Comparison of ENCODE assay signal across 8 cellular contexts in the genomic region with DNA sequence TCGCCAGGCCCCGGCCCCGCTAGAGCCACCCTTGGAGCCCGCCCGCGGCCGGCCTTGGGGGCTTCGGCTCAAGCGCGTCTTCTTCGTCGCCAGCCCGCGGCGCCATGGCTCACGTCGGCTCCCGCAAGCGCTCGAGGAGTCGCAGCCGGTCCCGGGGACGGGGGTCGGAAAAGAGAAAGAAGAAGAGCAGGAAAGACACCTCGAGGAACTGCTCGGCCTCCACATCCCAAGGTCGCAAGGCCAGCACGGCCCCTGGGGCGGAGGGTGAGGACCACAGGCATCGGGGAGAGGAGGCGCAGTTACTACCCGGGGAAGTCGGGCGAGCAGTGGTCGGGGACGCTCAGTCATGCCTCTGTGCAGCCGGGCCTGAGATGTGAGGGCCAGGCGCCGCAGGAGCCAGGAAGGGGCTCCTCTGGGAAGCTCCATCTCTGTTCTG. TPM values are rescaled to one million over a fixed set of nuclear protein-coding genes. Genes with fewer than 3 reads are reported as not detected.
A peak's percentile ranks its signal among the peaks of the same experiment; 100 is the strongest.
DNase-seq lines count a peak whose midpoint lies in the region; ATAC-seq and TF ChIP-seq lines count a peak whose summit lies in the region.

No MANE protein-coding gene starts in this region.

- peak overlapping the region; percentile 89 to 94 (median 93) for H3K4me3 Mint-ChIP-seq in CD4-positive, CD25-positive, alpha-beta regulatory T cell

- TF ChIP-seq CTCF in NB4 (IDR thresholded peaks at IDR 0.05; ENCODE audit: low read depth, low read length): no peak
- TF ChIP-seq CTCF in colonic mucosa (IDR thresholded peaks at IDR 0.05): no peak

- TF ChIP-seq POLR2A in NB4 (IDR thresholded peaks at IDR 0.05; ENCODE audit: extremely low read depth, insufficient read length): no peak

- H3K4me1 ChIP-seq in CD4-positive, CD25-positive, alpha-beta regulatory T cell (ENCODE audit: control insufficient read depth, insufficient read depth, low read length, poor library complexity, severe bottlenecking): peaks cover 72% of the 10 kb centered on the region
- peaks cover 30% of the 10 kb centered on the region for H3K4me1 ChIP-seq in colonic mucosa
- H3K4me1 ChIP-seq in mucosa of stomach (ENCODE audit: control insufficient read depth, insufficient read depth, low read length): peaks cover 51% of the 10 kb centered on the region

- H3K4me3 ChIP-seq in CD4-positive, CD25-positive, alpha-beta regulatory T cell (ENCODE audit: low read depth, low read length): peak overlapping the region; percentile 75
- H3K4me3 ChIP-seq in NB4 (ENCODE audit: low read depth, low read length): peak overlapping the region; percentile 87
- peak overlapping the region; percentile 99 for H3K4me3 ChIP-seq in colonic mucosa
- H3K4me3 ChIP-seq in mucosa of stomach (ENCODE audit: low read length): peak overlapping the region; percentile 93

- peaks cover 0 to 68% (median 21%) of the 10 kb centered on the region in 4 donors for H3K4me1 Mint-ChIP-seq in CD4-positive, CD25-positive, alpha-beta regulatory T cell

- DNase-seq in CD4-positive, CD25-positive, alpha-beta regulatory T cell: no peak
- peak; percentile 65 for DNase-seq in NB4 (ENCODE audit: low read depth)
- DNase-seq in colonic mucosa: no peak
- DNase-seq in Ammon's horn (ENCODE audit: low spot score): no peak
- no peak for DNase-seq in NCI-H524 (lab: John Stamatoyannopoulos, UW)

- H3K27ac Mint-ChIP-seq in CD4-positive, CD25-positive, alpha-beta regulatory T cell: peak overlapping the region in 2 of 3 donors; percentile 74 to 88

- no peaks in the 10 kb centered on the region for H3K9me3 ChIP-seq in CD4-positive, CD25-positive, alpha-beta regulatory T cell (ENCODE audit: control insufficient read depth in 2 of 2, low read length in 2 of 2)
- H3K9me3 ChIP-seq in colonic mucosa: no peaks in the 10 kb centered on the region
- no peaks in the 10 kb centered on the region for H3K9me3 ChIP-seq in mucosa of stomach (ENCODE audit: control insufficient read depth, low read length)

- intact Hi-C loops in colonic mucosa (cut with DNase I): loop anchor here (5.0 kb wide), 1 partner anchor 256 kb away; no protein-coding TSS in a partner anchor

- peak in 1 of 2 donors; percentile 10 for ATAC-seq in CD4-positive, CD25-positive, alpha-beta regulatory T cell (ENCODE audit: low read depth in 2 of 2)
- ATAC-seq in GM21390 (IDR thresholded peaks at IDR 0.05; ENCODE audit: unreplicated experiment) (peak; percentile 28), HG03196 (IDR thresholded peaks at IDR 0.05; ENCODE audit: unreplicated experiment) (no peak)

- H3K36me3 Mint-ChIP-seq in CD4-positive, CD25-positive, alpha-beta regulatory T cell: peaks cover 7% of the 10 kb centered on the region

- no peaks in the 10 kb centered on the region for H3K9me3 Mint-ChIP-seq in CD4-positive, CD25-positive, alpha-beta regulatory T cell

- H3K9ac ChIP-seq in colonic mucosa (ENCODE audit: low read depth in 2 of 2, low read length in 2 of 2) (peak overlapping the region; percentile 89 to 92), mucosa of stomach (ENCODE audit: low read length) (peak overlapping the region; percentile 84)

- peaks cover 6% of the 10 kb centered on the region for H3K36me3 ChIP-seq in CD4-positive, CD25-positive, alpha-beta regulatory T cell (ENCODE audit: control insufficient read depth, insufficient read depth, low read length)
- H3K36me3 ChIP-seq in colonic mucosa: no peaks in the 10 kb centered on the region
- H3K36me3 ChIP-seq in mucosa of stomach (ENCODE audit: control insufficient read depth, insufficient read depth, low read length): no peaks in the 10 kb centered on the region

- no peaks in the 10 kb centered on the region for H3K27me3 ChIP-seq in CD4-positive, CD25-positive, alpha-beta regulatory T cell (ENCODE audit: control insufficient read depth, insufficient read depth, low read length)
- H3K27me3 ChIP-seq in colonic mucosa (no peaks in the 10 kb centered on the region), mucosa of stomach (ENCODE audit: control insufficient read depth, insufficient read depth, low read length) (no peaks in the 10 kb centered on the region)

- H3K27me3 Mint-ChIP-seq in CD4-positive, CD25-positive, alpha-beta regulatory T cell: no peaks in the 10 kb centered on the region

- peak overlapping the region; percentile 67 for H3K27ac ChIP-seq in CD4-positive, CD25-positive, alpha-beta regulatory T cell (ENCODE audit: insufficient read depth, low read length, poor library complexity, severe bottlenecking)
- peak overlapping the region; percentile 88 for H3K27ac ChIP-seq in colonic mucosa

RNA-seq across cellular contexts. Expression of gene ARL6IP4, which starts 0.6 kb away (rescaled TPM):
- 131 TPM for total RNA-seq in CD4-positive, CD25-positive, alpha-beta regulatory T cell
- 100 to 1,000 TPM; 208 to 237 (median 223) TPM for polyA plus RNA-seq in CD4-positive, CD25-positive, alpha-beta regulatory T cell
- 100 to 1,000 TPM; 130 to 192 TPM for total RNA-seq in colonic mucosa

RNA-seq across cellular contexts. Expression of gene OGFOD2, which starts 6.0 kb away (rescaled TPM):
- 20.6 TPM for total RNA-seq in CD4-positive, CD25-positive, alpha-beta regulatory T cell
- 10 to 100 TPM; 12.5 to 17.4 (median 14.2) TPM for polyA plus RNA-seq in CD4-positive, CD25-positive, alpha-beta regulatory T cell
- total RNA-seq in colonic mucosa: 10 to 100 TPM; 15.9 to 28.1 TPM

RNA-seq across cellular contexts. Expression of gene ABCB9, which starts 14.8 kb away (rescaled TPM):
- 5.3 TPM for total RNA-seq in CD4-positive, CD25-positive, alpha-beta regulatory T cell
- polyA plus RNA-seq in CD4-positive, CD25-positive, alpha-beta regulatory T cell: under 1 TPM; 0.47 to 0.98 (median 0.83) TPM
- 1 to 10 TPM; 4.3 to 4.5 TPM for total RNA-seq in colonic mucosa
